Comparison of ENCODE assay signal across 16 cellular contexts in the genomic region with DNA sequence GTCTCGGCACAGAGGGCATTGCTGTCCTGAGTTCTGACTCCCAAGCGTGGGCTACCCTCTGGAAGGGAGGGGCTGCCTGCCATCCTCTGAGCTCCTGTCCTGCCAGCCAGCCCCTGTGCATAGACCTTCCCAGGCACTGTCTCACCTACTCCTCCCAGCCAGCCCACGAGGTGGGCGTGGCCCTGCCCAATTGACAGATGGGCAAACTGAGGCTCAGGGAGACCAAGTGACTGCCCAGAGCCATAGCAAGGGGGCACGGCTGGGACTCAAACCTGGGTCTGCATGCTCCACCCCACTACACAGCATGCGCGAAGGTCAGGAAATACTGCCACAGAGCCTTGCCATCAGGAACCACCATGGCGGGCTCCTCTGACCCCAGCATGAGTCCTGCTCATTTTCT. TPM values are rescaled to one million over a fixed set of nuclear protein-coding genes. Genes with fewer than 3 reads are reported as not detected.
DNase-seq lines count a peak whose midpoint lies in the region; ATAC-seq and TF ChIP-seq lines count a peak whose summit lies in the region.
"Had no signal": no experiment of that assay in that cellular context is flagged by ENCODE, and none has a peak within 500 bp of the region (broad histone marks: within the 10 kb centered on the region; RNA-seq: fewer than 3 reads in every experiment).

No MANE protein-coding gene starts in this region.

- no peak for DNase-seq in CD4-positive, alpha-beta T cell
- no peak for DNase-seq in CD8-positive, alpha-beta T cell
- peak; percentile 72 for DNase-seq in chondrocyte (ENCODE audit: low spot score)
- no peak for DNase-seq in neuronal stem cell (ENCODE audit: low spot score)
- DNase-seq in NCI-H2171 treated with DMSO at 0.1 percent for 48 hours (lab: John Stamatoyannopoulos, UW) = no peak
- DNase-seq in putamen (ENCODE audit: low spot score) = no peak
- DNase-seq in esophagus squamous epithelium (lab: John Stamatoyannopoulos, UW) = no peak
- DNase-seq: BE2C, Caco-2, DMS53, GF-D8, IMR-90 had no signal

- no peak overlapping the region for H3K9ac ChIP-seq in neuronal stem cell (ENCODE audit: low read depth, low read length, poor library complexity)

- peak overlapping the region; percentile 30 for H2AK5ac ChIP-seq in neuronal stem cell (ENCODE audit: low read depth, low read length)

- H2AFZ ChIP-seq in neuronal stem cell (ENCODE audit: low read length) = no peak overlapping the region

- no peak overlapping the region for H2BK15ac ChIP-seq in neuronal stem cell (ENCODE audit: low read length)

- no peaks in the 10 kb centered on the region for H3K36me3 Mint-ChIP-seq in CD4-positive, alpha-beta T cell (ENCODE audit: low read depth)
- H3K36me3 Mint-ChIP-seq in CD8-positive, alpha-beta T cell = peaks cover 3% of the 10 kb centered on the region
- H3K36me3 Mint-ChIP-seq in chondrocyte (ENCODE audit: low read depth) = no peaks in the 10 kb centered on the region

- no CpG with 5 or more reads among the region's 8 CpGs for WGBS in neuronal stem cell (ENCODE audit: extremely low coverage in 2 of 2, insufficient read length in 2 of 2, insufficient replicate concordance in 1 of 2), 2 donors
- WGBS in esophagus squamous epithelium, 2 donors = 84 to 88% methylated on average over 2 to 4 of the region's 8 CpGs

- intact Hi-C loops in CD4-positive, alpha-beta T cell (cut with DNase I, micrococcal nuclease) = no loop called here
- intact Hi-C loops in CD8-positive, alpha-beta T cell (cut with DNase I, micrococcal nuclease) = no loop called here
- intact Hi-C loops in esophagus squamous epithelium (cut with DNase I) = no loop called here

- no peak overlapping the region for H3K14ac ChIP-seq in neuronal stem cell (ENCODE audit: low read length)

- no peak overlapping the region for H3K23ac ChIP-seq in neuronal stem cell (ENCODE audit: low read depth, low read length, poor library complexity)

- no peak overlapping the region for H4K8ac ChIP-seq in neuronal stem cell (ENCODE audit: low read depth, low read length)

- H3K36me3 ChIP-seq in CD8-positive, alpha-beta T cell (ENCODE audit: insufficient read depth, low read length) = no peaks in the 10 kb centered on the region
- H3K36me3 ChIP-seq in neuronal stem cell (replicated peaks in 1 of 2; ENCODE audit: control insufficient read depth in 2 of 2, insufficient read depth in 2 of 2, low read length in 2 of 2) (no peaks in the 10 kb centered on the region), esophagus squamous epithelium (no peaks in the 10 kb centered on the region)
- H3K36me3 ChIP-seq: BE2C had no signal

- no peak overlapping the region for H3K4ac ChIP-seq in neuronal stem cell (ENCODE audit: low read length)

- H4K91ac ChIP-seq in neuronal stem cell (ENCODE audit: low read depth, low read length, poor library complexity) = no peak overlapping the region

- peaks cover 48% of the 10 kb centered on the region for H3K4me1 Mint-ChIP-seq in CD4-positive, alpha-beta T cell (ENCODE audit: low read depth)
- H3K4me1 Mint-ChIP-seq in CD8-positive, alpha-beta T cell (ENCODE audit: low read depth) = peaks cover 62% of the 10 kb centered on the region
- peaks cover 2% of the 10 kb centered on the region for H3K4me1 Mint-ChIP-seq in chondrocyte (ENCODE audit: low read depth)

- no peak overlapping the region for H3K4me3 ChIP-seq in CD8-positive, alpha-beta T cell (ENCODE audit: low read depth, low read length)
- H3K4me3 ChIP-seq in neuronal stem cell (ENCODE audit: low read length in 2 of 2) (no peak overlapping the region), esophagus squamous epithelium (no peak overlapping the region)
- H3K4me3 ChIP-seq: A549 had no signal

- H3K27me3 ChIP-seq in CD4-positive, alpha-beta T cell (ENCODE audit: control insufficient read depth, insufficient read depth, low read length) = no peaks in the 10 kb centered on the region
- H3K27me3 ChIP-seq in CD8-positive, alpha-beta T cell (ENCODE audit: insufficient read depth, low read length) = no peaks in the 10 kb centered on the region
- H3K27me3 ChIP-seq in neuronal stem cell (ENCODE audit: control insufficient read depth in 3 of 3, insufficient read depth in 3 of 3, low read depth in 1 of 3, low read length in 3 of 3) = peaks cover 0 to 36% (median 0%) of the 10 kb centered on the region in 3 experiments
- H3K27me3 ChIP-seq in esophagus squamous epithelium = peaks cover 0 to 40% (median 0%) of the 10 kb centered on the region in 4 donors

- peak overlapping the region; percentile 34 for H3K4me3 Mint-ChIP-seq in CD4-positive, alpha-beta T cell
- no peak overlapping the region for H3K4me3 Mint-ChIP-seq in CD8-positive, alpha-beta T cell
- no peak overlapping the region for H3K4me3 Mint-ChIP-seq in chondrocyte (ENCODE audit: unreplicated experiment)

- no peak for TF ChIP-seq POLR2A in esophagus squamous epithelium (IDR thresholded peaks at IDR 0.05)

- H3K79me1 ChIP-seq in neuronal stem cell (ENCODE audit: low read depth, low read length) = no peaks in the 10 kb centered on the region

- peaks cover 49% of the 10 kb centered on the region for H3K4me1 ChIP-seq in CD8-positive, alpha-beta T cell (ENCODE audit: insufficient read depth, low read length)
- H3K4me1 ChIP-seq in neuronal stem cell (ENCODE audit: control insufficient read depth in 2 of 2, insufficient read depth in 1 of 2, low read depth in 1 of 2, low read length in 2 of 2) = peaks cover 7 to 13% of the 10 kb centered on the region in 2 donors
- peaks cover 12 to 44% (median 20%) of the 10 kb centered on the region in 3 donors for H3K4me1 ChIP-seq in esophagus squamous epithelium

- H3K9me3 Mint-ChIP-seq in CD4-positive, alpha-beta T cell = no peaks in the 10 kb centered on the region
- no peaks in the 10 kb centered on the region for H3K9me3 Mint-ChIP-seq in CD8-positive, alpha-beta T cell
- no peaks in the 10 kb centered on the region for H3K9me3 Mint-ChIP-seq in chondrocyte (ENCODE audit: low read depth)
- H3K9me3 Mint-ChIP-seq: CD8-positive, alpha-beta memory T cell had no signal

- H2BK5ac ChIP-seq in neuronal stem cell (ENCODE audit: low read length) = no peak overlapping the region

- no peak for TF ChIP-seq CTCF in CD4-positive, alpha-beta T cell (IDR thresholded peaks at IDR 0.05)
- TF ChIP-seq CTCF in CD8-positive, alpha-beta T cell (IDR thresholded peaks at IDR 0.05) = no peak
- TF ChIP-seq CTCF in chondrocyte (IDR thresholded peaks at IDR 0.05) (no peak), esophagus squamous epithelium (IDR thresholded peaks at IDR 0.05) (no peak)

- no peak overlapping the region for H2BK12ac ChIP-seq in neuronal stem cell (ENCODE audit: low read length)

- no peak overlapping the region for H2BK120ac ChIP-seq in neuronal stem cell (ENCODE audit: low read depth, low read length)

- H3K27me3 Mint-ChIP-seq in CD4-positive, alpha-beta T cell = no peaks in the 10 kb centered on the region
- H3K27me3 Mint-ChIP-seq in CD8-positive, alpha-beta T cell (ENCODE audit: low read depth) = no peaks in the 10 kb centered on the region
- H3K27me3 Mint-ChIP-seq in chondrocyte (ENCODE audit: low read depth) = peaks cover 2% of the 10 kb centered on the region
- H3K27me3 Mint-ChIP-seq: CD8-positive, alpha-beta memory T cell had no signal

- no peak overlapping the region for H3K4me2 ChIP-seq in neuronal stem cell (ENCODE audit: insufficient read depth, low read length, poor library complexity, severe bottlenecking)
- H3K4me2 ChIP-seq: A549 had no signal

- POLR2A ChIA-PET in CD4-positive, alpha-beta T cell (lab: Charles Lee) = no interaction called here
- POLR2A ChIA-PET in CD8-positive, alpha-beta T cell (lab: Charles Lee) = no interaction called here

- no peak for ATAC-seq in CD4-positive, alpha-beta T cell (ENCODE audit: poor library complexity)
- ATAC-seq in CD8-positive, alpha-beta T cell = no peak
- ATAC-seq: A549, HCT116 had no signal

- CTCF ChIA-PET in CD4-positive, alpha-beta T cell (lab: Charles Lee) = interaction anchor here (4.0 kb wide), 1 partner anchor 12 kb away, joined by 13 read pairs; no protein-coding TSS in a partner anchor
- CTCF ChIA-PET in CD8-positive, alpha-beta T cell (lab: Charles Lee) = no interaction called here

- no peaks in the 10 kb centered on the region for H3K9me3 ChIP-seq in CD4-positive, alpha-beta T cell (ENCODE audit: control insufficient read depth, low read length)
- H3K9me3 ChIP-seq in CD8-positive, alpha-beta T cell (ENCODE audit: low read length) = no peaks in the 10 kb centered on the region
- H3K9me3 ChIP-seq in neuronal stem cell (replicated peaks in 1 of 2; ENCODE audit: control insufficient read depth in 2 of 2, insufficient read depth in 1 of 2, low read depth in 1 of 2, low read length in 2 of 2) = no peaks in the 10 kb centered on the region
- H3K9me3 ChIP-seq in esophagus squamous epithelium = no peaks in the 10 kb centered on the region
- H3K9me3 ChIP-seq: A549, BE2C, Caco-2 had no signal

- H3K18ac ChIP-seq in neuronal stem cell (ENCODE audit: low read length) = peak overlapping the region; percentile 52

- H3K27ac Mint-ChIP-seq in CD4-positive, alpha-beta T cell = no peak overlapping the region
- peak overlapping the region; percentile 52 for H3K27ac Mint-ChIP-seq in CD8-positive, alpha-beta T cell
- no peak overlapping the region for H3K27ac Mint-ChIP-seq in chondrocyte (ENCODE audit: unreplicated experiment)

- H3K27ac ChIP-seq in CD4-positive, alpha-beta T cell (ENCODE audit: low read depth, low read length) = no peak overlapping the region
- no peak overlapping the region for H3K27ac ChIP-seq in CD8-positive, alpha-beta T cell (ENCODE audit: low read depth, low read length)
- H3K27ac ChIP-seq in neuronal stem cell (replicated peaks; ENCODE audit: low read length) (no peak overlapping the region), esophagus squamous epithelium (no peak overlapping the region)
- H3K27ac ChIP-seq: A549, C4-2B had no signal

RNA-seq across cellular contexts. Expression of gene PRR5, which starts 29.4 kb away (rescaled TPM):
- total RNA-seq in CD4-positive, alpha-beta T cell = 10 to 100 TPM; 29.0 to 31.6 TPM
- 10 to 100 TPM; 47.6 to 49.3 TPM for total RNA-seq in CD8-positive, alpha-beta T cell
- total RNA-seq in chondrocyte (10.6 to 17.2 TPM (median 15.1 TPM) in 3 replicates), esophagus squamous epithelium (10 to 100 TPM; 20.8 to 33.0 (median 23.4) TPM)
- polyA plus RNA-seq in neuronal stem cell (2013, experiment 1 of 2) = 14.6 TPM
- polyA plus RNA-seq in neuronal stem cell (2013, experiment 2 of 2) = 14.4 TPM
